8 cellular contexts compared by ENCODE assay signal in genomic region chr6:34027445-34027936, GRCh38.
DNase-seq lines count a peak whose midpoint lies in the region; ATAC-seq and TF ChIP-seq lines count a peak whose summit lies in the region.

No MANE protein-coding gene starts in this region.

- no peak overlapping the region for H2AFZ ChIP-seq in osteoblast (ENCODE audit: low read length)

- no peaks in the 10 kb centered on the region for H3K4me1 ChIP-seq in osteoblast (ENCODE audit: insufficient read depth, low read length)

- H3K4me1 Mint-ChIP-seq in type B pancreatic cell (ENCODE audit: unreplicated experiment), result peaks cover 10% of the 10 kb centered on the region

- H3K9me3 Mint-ChIP-seq in type B pancreatic cell, result no peaks in the 10 kb centered on the region

- H3K27ac ChIP-seq in osteoblast (ENCODE audit: low read depth, low read length), result no peak overlapping the region

- DNase-seq in GM10266 (ENCODE audit: extremely low spot score), result peak; percentile 75
- DNase-seq in NCI-H1105 (lab: John Stamatoyannopoulos, UW), result peak; percentile 55
- peak; percentile 17 for DNase-seq in activated CD8-positive, alpha-beta memory T cell treated with anti-CD3 and anti-CD28 coated beads, Interleukin-2, amount 50 U/mL, for 1 hour (ENCODE audit: extremely low read depth)
- DNase-seq in osteoblast (ENCODE audit: insufficient read length, low spot score, missing footprints), result peak; percentile 99
- DNase-seq in type B pancreatic cell (ENCODE audit: extremely low spot score, unreplicated experiment), result no peak
- DNase-seq in NCI-H2227 treated with DMSO at 0.1 percent for 48 hours (lab: John Stamatoyannopoulos, UW), result no peak
- no peak for DNase-seq in NCI-H2227 (lab: John Stamatoyannopoulos, UW; ENCODE audit: unreplicated experiment)

- H3K27me3 Mint-ChIP-seq in type B pancreatic cell, result peaks cover 12% of the 10 kb centered on the region

- ATAC-seq in esophagus mucosa, result peak; percentile 56

- no peaks in the 10 kb centered on the region for H3K36me3 ChIP-seq in osteoblast (ENCODE audit: insufficient read depth, low read length)

- H3K79me2 ChIP-seq in osteoblast (ENCODE audit: insufficient read depth, low read length), result no peaks in the 10 kb centered on the region

- H3K27me3 ChIP-seq in osteoblast (ENCODE audit: insufficient read depth, low read length), result peaks cover 4% of the 10 kb centered on the region

- H4K20me1 ChIP-seq in osteoblast (ENCODE audit: insufficient read depth, low read length), result no peaks in the 10 kb centered on the region

- no peak overlapping the region for H3K4me3 Mint-ChIP-seq in type B pancreatic cell

- no peak overlapping the region for H3K4me3 ChIP-seq in osteoblast (ENCODE audit: insufficient read depth, low read length)

- no peaks in the 10 kb centered on the region for H3K36me3 Mint-ChIP-seq in type B pancreatic cell

- H3K4me2 ChIP-seq in osteoblast (ENCODE audit: insufficient read depth, low read length), result no peak overlapping the region

- no peak overlapping the region for H3K27ac Mint-ChIP-seq in type B pancreatic cell

- TF ChIP-seq CTCF in GM10266 (IDR thresholded peaks at IDR 0.05; ENCODE audit: control insufficient read depth, insufficient read depth, low read depth, missing control alignments) (peak; percentile 66), osteoblast (IDR thresholded peaks at IDR 0.05; ENCODE audit: extremely low read depth, low read depth, low read length) (peak; percentile 64), type B pancreatic cell (conservative IDR thresholded peaks at IDR 0.05) (peak; percentile 86)

- H3K9me3 ChIP-seq in osteoblast (ENCODE audit: low read depth, low read length), result no peaks in the 10 kb centered on the region

Comparison
In these comparisons a context has a peak if more than half of its experiments do, and no peak if none do; other contexts are left out.
1. DNase-seq: peak in GM10266 (single experiment), NCI-H1105 (single experiment), activated CD8-positive, alpha-beta memory T cell treated with anti-CD3 and anti-CD28 coated beads, Interleukin-2, amount 50 U/mL, for 1 hour (single experiment) and osteoblast (single experiment); none in type B pancreatic cell (single experiment), NCI-H2227 treated with DMSO at 0.1 percent for 48 hours (single experiment) and NCI-H2227 (single experiment).
2. Peak in every context shown above with its lines, with median percentiles within 50 percentile points of each other: CTCF ChIP-seq.